In the genomic region with DNA sequence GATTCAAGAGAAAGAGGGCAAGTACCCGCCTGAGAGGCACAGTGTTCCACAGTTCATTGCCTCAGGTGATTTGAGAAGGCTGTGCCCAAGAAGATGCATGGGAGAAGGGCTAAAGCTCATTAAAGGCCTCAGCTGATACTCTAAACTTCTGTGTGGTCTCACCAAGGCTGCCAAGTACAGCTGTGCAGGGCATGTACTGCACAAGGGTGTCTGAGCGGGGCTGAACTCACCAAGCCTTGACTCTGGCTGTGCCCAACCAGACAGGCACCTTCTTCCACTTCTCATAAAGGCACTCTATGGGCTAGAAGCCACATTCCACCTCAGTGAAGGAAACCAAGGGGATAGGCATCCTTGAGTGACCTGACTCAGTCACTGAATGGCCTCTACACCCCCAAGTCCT, we compare ENCODE assay signal across 23 cellular contexts. TPM values are rescaled to one million over a fixed set of nuclear protein-coding genes. Genes with fewer than 3 reads are reported as not detected.
"Had no signal": no experiment of that assay in that cellular context is flagged by ENCODE, and none has a peak within 500 bp of the region (broad histone marks: within the 10 kb centered on the region; RNA-seq: fewer than 3 reads in every experiment).

No MANE protein-coding gene starts in this region.

- H3K27me3 ChIP-seq: right atrium auricular region, upper lobe of right lung had no signal

- H3K4me1 ChIP-seq: parathyroid adenoma, psoas muscle, upper lobe of right lung had no signal

- H2AFZ ChIP-seq: parathyroid adenoma had no signal

- H3K4me3 ChIP-seq: psoas muscle, right atrium auricular region, upper lobe of right lung had no signal

- H3K9me3 ChIP-seq: psoas muscle, right atrium auricular region, upper lobe of right lung had no signal

- DNase-seq: activated CD4-positive, alpha-beta memory T cell treated with anti-CD3 and anti-CD28 coated beads, Interleukin-2, amount 10 ng/mL, durations not matched to agents 7 days and 5 days; activated CD4-positive, alpha-beta T cell treated with anti-CD3 and anti-CD28 coated beads for 1 hour; activated CD4-positive, alpha-beta T cell treated with anti-CD3 and anti-CD28 coated beads, Interleukin-2, amount 10 ng/mL, durations not matched to agents 7 days and 5 days; activated CD8-positive, alpha-beta memory T cell treated with anti-CD3 and anti-CD28 coated beads, Interleukin-2, amount 50 U/mL, for 48 hours; activated gamma-delta T cell treated with Interleukin-2 at 50 U/mL for 16 hours; activated naive CD4-positive, alpha-beta T cell treated with anti-CD3 and anti-CD28 coated beads, Interleukin-2, amount 50 U/mL, for 16 hours; activated T-cell treated with anti-CD3 and anti-CD28 coated beads, Interleukin-2, amount 50 U/mL, for 24 hours; amygdala; effector CD8-positive, alpha-beta T cell; glutamatergic neuron; left cardiac atrium; midbrain; naive thymus-derived CD4-positive, alpha-beta T cell; psoas muscle; stimulated activated CD4-positive, alpha-beta T cell treated with anti-CD3 and anti-CD28 coated beads, Interleukin-2, amount 100 ng/mL, for 48 hours; stimulated activated naive CD4-positive, alpha-beta T cell treated with Interleukin-2 at 50 U/mL for 16 hours; T-helper 17 cell; T1000; upper lobe of right lung had no signal

- H3K79me2 ChIP-seq: parathyroid adenoma had no signal

- ATAC-seq: left cardiac atrium; naive thymus-derived CD4-positive, alpha-beta T cell; psoas muscle; T-helper 17 cell; upper lobe of right lung; WTC11 had no signal

- H3K27ac ChIP-seq: parathyroid adenoma, psoas muscle, right atrium auricular region, upper lobe of right lung had no signal

- H3K36me3 ChIP-seq: right atrium auricular region, upper lobe of right lung had no signal

RNA-seq across cellular contexts. Expression of gene LRRC75A, which starts 12.7 kb away (rescaled TPM):
- total RNA-seq: bronchial epithelial cell had no signal
